ENCODE assay signal across 1 cellular context in the genomic region with DNA sequence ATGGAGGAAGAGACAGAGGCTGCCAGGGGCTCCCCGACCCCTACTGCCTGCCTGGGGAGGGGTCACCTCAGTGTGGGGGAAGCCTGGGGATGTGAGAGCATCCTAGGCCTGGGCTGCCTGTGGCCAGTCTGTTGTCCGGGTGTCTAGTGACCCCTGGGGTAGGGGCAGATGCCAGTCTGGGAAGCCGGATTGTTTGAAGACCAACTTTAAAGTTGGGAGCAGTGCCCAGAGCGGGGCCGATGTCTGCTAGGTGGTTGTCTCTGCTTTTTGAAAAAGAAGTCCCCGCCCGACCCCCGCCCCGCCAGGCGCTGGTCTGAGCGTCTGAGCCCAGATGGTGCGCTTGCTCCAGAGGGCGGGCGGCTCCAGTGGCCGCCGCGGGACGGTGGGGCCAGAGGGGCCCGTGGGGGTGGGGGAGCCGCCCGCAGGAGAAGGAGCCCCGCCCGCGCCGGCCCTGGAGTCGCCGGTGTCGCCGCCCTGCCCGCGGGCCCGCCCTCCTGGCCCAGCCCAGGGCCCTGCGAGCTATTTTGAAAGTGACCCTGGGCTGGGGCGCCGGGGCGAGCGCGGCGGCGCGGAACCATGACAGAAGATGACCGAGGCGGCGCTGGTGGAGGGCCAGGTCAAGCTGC.
A peak's percentile ranks its signal among the peaks of the same experiment; 100 is the strongest.
TF ChIP-seq lines count a peak whose summit lies in the region.

TSS of gene DOK7 (plus strand) at position 517 of the 626 bp plus-strand sequence. CDS start at position 587, 70 bp downstream.

TF ChIP-seq in H1, 55 proteins besides CTCF, POLR2A, EP300 and RAD21:
- no peak for TF ChIP-seq ATF2 (IDR thresholded peaks at IDR 0.05; ENCODE audit: low read length)
- TF ChIP-seq CREB1 (IDR thresholded peaks at IDR 0.05), result peak; percentile 65
- no peak for TF ChIP-seq GTF2F1 (IDR thresholded peaks at IDR 0.05; ENCODE audit: borderline replicate concordance, low read depth, low read length)
